ENCODE assay signal across 8 cellular contexts in genomic region chr2:102240640-102241370, GRCh38. TPM values are rescaled to one million over a fixed set of nuclear protein-coding genes. Genes with fewer than 3 reads are reported as not detected.
DNase-seq lines count a peak whose midpoint lies in the region; TF ChIP-seq lines count a peak whose summit lies in the region.

No MANE protein-coding gene starts in this region.

- no peaks in the 10 kb centered on the region for H3K79me2 ChIP-seq in SK-N-SH (ENCODE audit: insufficient read depth)
- H3K79me2 ChIP-seq in trophoblast cell (ENCODE audit: control insufficient read depth, insufficient read depth, low read length, poor library complexity) = no peaks in the 10 kb centered on the region

- TF ChIP-seq CTCF in SK-N-SH (IDR thresholded peaks at IDR 0.05) (peak; percentile 97), glutamatergic neuron (IDR thresholded peaks at IDR 0.05; ENCODE audit: partially characterized antibody, unreplicated experiment) (peak; percentile 96), tibial nerve (IDR thresholded peaks at IDR 0.05) (peak; percentile 95 to 98 (median 96))

- DNase-seq in GM03348 (ENCODE audit: low spot score) (peak; percentile 90), HAP-1 (ENCODE audit: low spot score in 2 of 2) (peak; percentile 54 to 83), MG63 (peak; percentile 75), SK-N-SH (peak; percentile 78), glutamatergic neuron (peak; percentile 94), trophoblast cell (peak; percentile 97 to 99), tibial nerve (ENCODE audit: low spot score in 2 of 2) (peak; percentile 80 to 88)
- DNase-seq in activated naive CD4-positive, alpha-beta T cell treated with anti-CD3 and anti-CD28 coated beads, Interleukin-2, amount 50 U/mL, for 16 hours = peak; percentile 88

- no peak overlapping the region for H3K23ac ChIP-seq in trophoblast cell (ENCODE audit: low read length)

- TF ChIP-seq EP300 in SK-N-SH (IDR thresholded peaks at IDR 0.05; ENCODE audit: borderline replicate concordance in 1 of 2, low read depth in 1 of 2, low read length in 1 of 2) = no peak
- peak; percentile 88 to 92 for TF ChIP-seq EP300 in tibial nerve (IDR thresholded peaks at IDR 0.05)

- no peak for TF ChIP-seq POLR2A in tibial nerve (IDR thresholded peaks at IDR 0.05)

- H3K4me1 ChIP-seq in HAP-1 = no peaks in the 10 kb centered on the region
- peaks cover 4 to 9% of the 10 kb centered on the region in 2 experiments; a peak in 2 of 4 replicates for H3K4me1 ChIP-seq in SK-N-SH (ENCODE audit: control insufficient read depth in 1 of 2, insufficient read depth in 2 of 2, low read depth in 1 of 2, low read length in 1 of 2)
- H3K4me1 ChIP-seq in trophoblast cell (ENCODE audit: control insufficient read depth in 1 of 2, insufficient read depth in 2 of 2, low read length in 2 of 2) = peaks cover 3% of the 10 kb centered on the region in 2 experiments
- peaks cover 0 to 9% (median 2%) of the 10 kb centered on the region in 4 donors for H3K4me1 ChIP-seq in tibial nerve

- H3K27ac ChIP-seq in SK-N-SH (ENCODE audit: low read depth in 2 of 2, low read length in 1 of 2) (peak overlapping the region in 1 of 2 experiments; percentile 78; a peak in 2 of 4 replicates), trophoblast cell (ENCODE audit: low read depth, low read length) (no peak overlapping the region), tibial nerve (peak overlapping the region in 3 of 4 donors; percentile 61 to 81 (median 80))

- H3K79me1 ChIP-seq in trophoblast cell (ENCODE audit: low read length) = peaks cover 3% of the 10 kb centered on the region

- H3K4me3 ChIP-seq in HAP-1 (no peak overlapping the region), MG63 (no peak overlapping the region), SK-N-SH (ENCODE audit: low read depth in 2 of 2, low read length in 1 of 2) (peak overlapping the region in 1 of 2 experiments; percentile 40; a peak in 1 of 4 replicates), trophoblast cell (ENCODE audit: low read depth, low read length) (no peak overlapping the region), tibial nerve (no peak overlapping the region)

- H3K4me3 Mint-ChIP-seq in glutamatergic neuron (ENCODE audit: unreplicated experiment) = no peak overlapping the region

- H2AK5ac ChIP-seq in trophoblast cell (ENCODE audit: low read length) = no peak overlapping the region

- peaks cover 2% of the 10 kb centered on the region for H3K4me1 Mint-ChIP-seq in glutamatergic neuron (ENCODE audit: low read depth, unreplicated experiment)

- H3K27me3 ChIP-seq in HAP-1 (ENCODE audit: low read depth) (no peaks in the 10 kb centered on the region), MG63 (no peaks in the 10 kb centered on the region), SK-N-SH (ENCODE audit: insufficient read depth) (no peaks in the 10 kb centered on the region), trophoblast cell (ENCODE audit: insufficient read depth, low read length) (no peaks in the 10 kb centered on the region), tibial nerve (no peaks in the 10 kb centered on the region)

- H3K27ac Mint-ChIP-seq in glutamatergic neuron (ENCODE audit: unreplicated experiment) = no peak overlapping the region

- H2BK12ac ChIP-seq in trophoblast cell (ENCODE audit: low read length) = no peak overlapping the region

- H2AFZ ChIP-seq in SK-N-SH (ENCODE audit: low read depth) = peak overlapping the region; percentile 92
- H2AFZ ChIP-seq in trophoblast cell (ENCODE audit: insufficient read depth, low read length, poor library complexity) = no peak overlapping the region

- H3F3A ChIP-seq in SK-N-SH (replicated peaks; ENCODE audit: insufficient read depth) = no peaks in the 10 kb centered on the region

- H4K8ac ChIP-seq in trophoblast cell (ENCODE audit: low read depth, low read length) = no peak overlapping the region

- H3K9me3 Mint-ChIP-seq in glutamatergic neuron (ENCODE audit: unreplicated experiment) = no peaks in the 10 kb centered on the region

- H3K36me3 ChIP-seq in HAP-1 (replicated peaks) = no peaks in the 10 kb centered on the region
- no peaks in the 10 kb centered on the region for H3K36me3 ChIP-seq in MG63
- H3K36me3 ChIP-seq in SK-N-SH (replicated peaks in 1 of 2; ENCODE audit: control insufficient read depth in 1 of 2, insufficient read depth in 2 of 2, low read length in 1 of 2) = no peaks in the 10 kb centered on the region
- no peaks in the 10 kb centered on the region for H3K36me3 ChIP-seq in trophoblast cell (ENCODE audit: control insufficient read depth in 1 of 2, insufficient read depth in 2 of 2, low read length in 2 of 2)
- no peaks in the 10 kb centered on the region for H3K36me3 ChIP-seq in tibial nerve

- H3K4me2 ChIP-seq in SK-N-SH (peak overlapping the region; percentile 49; the same call in 1 of the 2 replicates), trophoblast cell (ENCODE audit: low read length) (peak overlapping the region; percentile 13)

- no peaks in the 10 kb centered on the region for H4K20me1 ChIP-seq in SK-N-SH (ENCODE audit: insufficient read depth)

- no peak overlapping the region for H3K9ac ChIP-seq in SK-N-SH
- H3K9ac ChIP-seq in trophoblast cell (ENCODE audit: low read length) = no peak overlapping the region

- no peak overlapping the region for H2BK120ac ChIP-seq in trophoblast cell (ENCODE audit: insufficient read depth, low read length, poor library complexity)

- H3K9me3 ChIP-seq in HAP-1 (no peaks in the 10 kb centered on the region), MG63 (no peaks in the 10 kb centered on the region), SK-N-SH (no peaks in the 10 kb centered on the region), trophoblast cell (ENCODE audit: insufficient read depth, low read depth, low read length) (peaks cover 2% of the 10 kb centered on the region), tibial nerve (no peaks in the 10 kb centered on the region)

- POLR2A ChIA-PET in SK-N-SH (lab: Yijun Ruan, JAX) = interaction anchor here (0.7 to 0.8 kb wide), 2 partner anchors 169 to 220 kb away, joined by 3 to 5 read pairs; no protein-coding TSS in a partner anchor

- no peak overlapping the region for H4K91ac ChIP-seq in trophoblast cell (ENCODE audit: low read depth, low read length)

- no peak overlapping the region for H4K12ac ChIP-seq in trophoblast cell (ENCODE audit: low read depth, low read length)

- TF ChIP-seq RAD21 in SK-N-SH (IDR thresholded peaks at IDR 0.05; ENCODE audit: low read length) = peak; percentile 87

- CTCF ChIA-PET in SK-N-SH (lab: Yijun Ruan, JAX) = interaction anchor here (0.6 to 11.4 kb wide), 80 partner anchors 8 to 1843 kb away, joined by 3 to 159 read pairs (median 4); no protein-coding TSS in a partner anchor

- H3K18ac ChIP-seq in trophoblast cell (ENCODE audit: low read length) = no peak overlapping the region

- H3K9me2 ChIP-seq in SK-N-SH = no peaks in the 10 kb centered on the region

- WGBS in SK-N-SH (ENCODE audit: low lambda C conversion rate) = 6% methylated on average over 17 of the region's 22 CpGs
- WGBS in trophoblast cell (ENCODE audit: extremely low coverage, insufficient coverage, insufficient read length) = no CpG with 5 or more reads among the region's 22 CpGs
- WGBS in tibial nerve, 2 donors = 11 to 13% methylated on average over 22 of the region's 22 CpGs

- H3K14ac ChIP-seq in trophoblast cell (ENCODE audit: low read length) = no peak overlapping the region

- no peaks in the 10 kb centered on the region for H3K27me3 Mint-ChIP-seq in glutamatergic neuron (ENCODE audit: unreplicated experiment)

- no peaks in the 10 kb centered on the region for H3K36me3 Mint-ChIP-seq in glutamatergic neuron (ENCODE audit: unreplicated experiment)

- H3K4ac ChIP-seq in trophoblast cell (ENCODE audit: low read depth, low read length) = no peak overlapping the region

- in situ Hi-C loops in HAP-1 (cut with MboI; ENCODE audit: low sequenced_read_pairs) = no loop called here

- H2BK5ac ChIP-seq in trophoblast cell (ENCODE audit: low read depth, low read length, poor library complexity) = no peak overlapping the region

TF ChIP-seq in SK-N-SH, 30 proteins besides CTCF, POLR2A, EP300 and RAD21:
- TF ChIP-seq REST (IDR thresholded peaks at IDR 0.05; ENCODE audit: low read depth, low read length) (peak; percentile 90), TAF1 (IDR thresholded peaks at IDR 0.05; ENCODE audit: borderline replicate concordance, low read depth, low read length) (no peak), SMC3 (IDR thresholded peaks at IDR 0.05; ENCODE audit: low read depth, low read length) (peak; percentile 94)

RNA-seq across cellular contexts. Expression of gene IL1RL2, which starts 54.0 kb away (rescaled TPM):
- total RNA-seq in MG63 (2014; rRNA removed; shearing (Covaris generic); ENCODE audit: low replicate concordance) = not detected in 2 replicates
- polyA plus RNA-seq in SK-N-SH (2012; rRNA removed) = 0.05 TPM in 1 of 2 replicates, not detected in the other
- 0.03 TPM in 1 of 2 replicates, not detected in the other for polyA plus RNA-seq in SK-N-SH (2012; cell fraction: cytosol; rRNA removed)
- 0.07 and 0.19 TPM in 2 replicates for polyA plus RNA-seq in SK-N-SH (2012; cell fraction: nucleus; rRNA removed)
- total RNA-seq in glutamatergic neuron (ENCODE audit: unreplicated experiment) (not detected), tibial nerve (under 1 TPM in 1 of 4 donors, not detected in 3; 0.30 TPM)
- not detected in 2 replicates for polyA plus RNA-seq in trophoblast cell (2013)
